20 cellular contexts compared by ENCODE assay signal in the genomic region with DNA sequence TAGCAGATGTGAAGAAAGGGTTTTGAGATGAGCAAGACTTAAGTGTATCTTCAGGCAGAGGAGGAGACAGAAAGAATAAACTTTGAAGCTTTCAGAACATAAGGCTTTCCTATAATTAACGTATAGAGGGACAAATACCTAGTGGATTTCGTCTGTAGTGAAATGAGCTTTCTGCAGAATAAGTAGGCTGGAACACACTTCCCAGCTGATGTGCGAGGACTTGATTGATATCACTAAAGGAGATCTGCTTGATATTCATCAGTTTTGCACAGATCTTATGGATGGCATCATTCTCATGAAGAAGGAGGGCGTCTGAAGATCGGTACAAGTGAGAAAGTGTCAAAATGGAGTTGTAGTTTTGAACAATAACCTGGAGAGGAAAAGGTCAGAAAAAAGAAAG. TPM values are rescaled to one million over a fixed set of nuclear protein-coding genes. Genes with fewer than 3 reads are reported as not detected.
DNase-seq lines count a peak whose midpoint lies in the region; ATAC-seq and TF ChIP-seq lines count a peak whose summit lies in the region.
"Had no signal": no experiment of that assay in that cellular context is flagged by ENCODE, and none has a peak within 500 bp of the region (broad histone marks: within the 10 kb centered on the region; RNA-seq: fewer than 3 reads in every experiment).

No MANE protein-coding gene starts in this region.

- H3K36me3 ChIP-seq in mammary epithelial cell (ENCODE audit: insufficient read depth, low read length) = no peaks in the 10 kb centered on the region
- H3K36me3 ChIP-seq in uterus = no peaks in the 10 kb centered on the region

- in situ Hi-C loops in mammary epithelial cell (cut with MboI; ENCODE audit: low sequenced_read_pairs in 2 of 2) = no loop called here

- no peaks in the 10 kb centered on the region for H3K9me3 ChIP-seq in mammary epithelial cell (replicated peaks; ENCODE audit: insufficient read depth, low read length)
- no peaks in the 10 kb centered on the region for H3K9me3 ChIP-seq in uterus
- H3K9me3 ChIP-seq: BLaER1, HAP-1 had no signal

- H3K27me3 ChIP-seq in mammary epithelial cell (ENCODE audit: insufficient read depth, low read length) (no peaks in the 10 kb centered on the region), uterus (no peaks in the 10 kb centered on the region)
- H3K27me3 ChIP-seq: BLaER1 had no signal

- H3K27ac ChIP-seq in mammary epithelial cell (ENCODE audit: insufficient read depth, low read depth, low read length) = no peak overlapping the region
- no peak overlapping the region for H3K27ac ChIP-seq in uterus
- H3K27ac ChIP-seq: BLaER1 had no signal

- dilution Hi-C loops in mammary epithelial cell (cut with HindIII; ENCODE audit: low sequenced_read_pairs) = no loop called here

- H3K27ac Mint-ChIP-seq in MCF 10A (ENCODE audit: low read depth, unreplicated experiment) = peak overlapping the region; percentile 49
- H3K27ac Mint-ChIP-seq in activated T-helper 1 cell treated with anti-CD3 and anti-CD28 coated beads, Interleukin-12 subunit alpha, Interleukin-12 subunit beta, Interleukin-2, Interleukin-4 antibody, amounts not matched to agents 30 ng/mL and 10 ng/mL and 1 ng/mL, durations not matched to agents 14 hours and 24 hours and 36 hours = peak overlapping the region; percentile 1
- H3K27ac Mint-ChIP-seq in nephron progenitor cell = peak overlapping the region; percentile 40
- H3K27ac Mint-ChIP-seq: CD4-positive, alpha-beta T cell; GM23338 had no signal

- WGBS in mammary epithelial cell (ENCODE audit: low coverage, missing lambda C conversion rate) = 76% methylated on average over 5 of the region's 5 CpGs

- H3K4me3 ChIP-seq in mammary epithelial cell (replicated peaks in 1 of 3; ENCODE audit: insufficient read depth in 1 of 3, low read depth in 2 of 3, low read length in 3 of 3) = no peak overlapping the region
- H3K4me3 ChIP-seq in uterus = no peak overlapping the region
- H3K4me3 ChIP-seq: BLaER1, GM23338, HAP-1 had no signal

- H3K27me3 Mint-ChIP-seq in MCF 10A (ENCODE audit: insufficient read depth, unreplicated experiment) (no peaks in the 10 kb centered on the region), nephron progenitor cell (ENCODE audit: low read depth, poor library complexity) (no peaks in the 10 kb centered on the region)
- no peaks in the 10 kb centered on the region for H3K27me3 Mint-ChIP-seq in activated T-helper 1 cell treated with anti-CD3 and anti-CD28 coated beads, Interleukin-12 subunit alpha, Interleukin-12 subunit beta, Interleukin-2, Interleukin-4 antibody, amounts not matched to agents 30 ng/mL and 10 ng/mL and 1 ng/mL, durations not matched to agents 14 hours and 24 hours and 36 hours (ENCODE audit: insufficient read depth)
- H3K27me3 Mint-ChIP-seq: CD4-positive, alpha-beta T cell had no signal

- no peak overlapping the region for H2AFZ ChIP-seq in mammary epithelial cell (ENCODE audit: low read depth, low read length)
- H2AFZ ChIP-seq: GM23338 had no signal

- DNase-seq in MCF 10A (ENCODE audit: unreplicated experiment) (no peak), mammary epithelial cell (no peak), nephron progenitor cell (no peak), uterus (no peak)
- no peak for DNase-seq in activated T-helper 1 cell treated with anti-CD3 and anti-CD28 coated beads, Interleukin-12 subunit alpha, Interleukin-12 subunit beta, Interleukin-2, Interleukin-4 antibody, amounts not matched to agents 30 ng/mL and 10 ng/mL and 1 ng/mL, durations not matched to agents 14 hours and 24 hours and 36 hours (ENCODE audit: low spot score)
- no peak for DNase-seq in stimulated activated CD4-positive, alpha-beta T cell treated with anti-CD3 and anti-CD28 coated beads, Interleukin-2, amount 100 ng/mL, for 24 hours
- DNase-seq: ACHN, DND-41, KG1, NCI-H1092 treated with DMSO at 0.1 percent for 48 hours, NCI-H146, NCI-H2029, NCI-H226, NCI-H510A treated with DMSO at 0.1 percent for 48 hours, NCI-H748 treated with DMSO at 0.1 percent for 48 hours had no signal

- POLR2A ChIA-PET in MCF 10A (lab: Yijun Ruan, JAX) = interaction anchor here (0.7 kb wide), 2 partner anchors 15 to 119 kb away, joined by 3 read pairs; partner anchors contain the start of gene TUBD1

- TF ChIP-seq CTCF in MCF 10A (IDR thresholded peaks at IDR 0.05; ENCODE audit: unreplicated experiment) (no peak), mammary epithelial cell (conservative IDR thresholded peaks at IDR 0.05 in 1 of 2, IDR thresholded peaks at IDR 0.05 in 1 of 2; ENCODE audit: extremely low read depth in 1 of 2, insufficient read depth in 1 of 2, low read depth in 1 of 2, low read length in 2 of 2) (no peak), nephron progenitor cell (IDR thresholded peaks at IDR 0.05) (no peak), uterus (IDR thresholded peaks at IDR 0.05) (no peak)

- H3K9me3 Mint-ChIP-seq in MCF 10A (ENCODE audit: unreplicated experiment) (no peaks in the 10 kb centered on the region), nephron progenitor cell (no peaks in the 10 kb centered on the region)
- H3K9me3 Mint-ChIP-seq in activated T-helper 1 cell treated with anti-CD3 and anti-CD28 coated beads, Interleukin-12 subunit alpha, Interleukin-12 subunit beta, Interleukin-2, Interleukin-4 antibody, amounts not matched to agents 30 ng/mL and 10 ng/mL and 1 ng/mL, durations not matched to agents 14 hours and 24 hours and 36 hours = no peaks in the 10 kb centered on the region
- H3K9me3 Mint-ChIP-seq: CD4-positive, alpha-beta T cell; GM23338 had no signal

- intact Hi-C loops in MCF 10A (cut with micrococcal nuclease) (no loop called here), mammary epithelial cell (cut with micrococcal nuclease) (no loop called here), uterus (cut with DNase I; ENCODE audit: low total_unique reads) (no loop called here)
- intact Hi-C loops in activated T-helper 1 cell treated with anti-CD3 and anti-CD28 coated beads, Interleukin-12 subunit alpha, Interleukin-12 subunit beta, Interleukin-2, Interleukin-4 antibody, amounts not matched to agents 30 ng/mL and 10 ng/mL and 1 ng/mL, durations not matched to agents 14 hours and 24 hours and 36 hours (cut with micrococcal nuclease) = no loop called here

- no peaks in the 10 kb centered on the region for H3K4me1 ChIP-seq in mammary epithelial cell (ENCODE audit: insufficient read depth, low read length)
- H3K4me1 ChIP-seq in uterus = no peaks in the 10 kb centered on the region
- H3K4me1 ChIP-seq: BLaER1, HAP-1 had no signal

- ATAC-seq in HG02763 (IDR thresholded peaks at IDR 0.05; ENCODE audit: unreplicated experiment) = no peak
- ATAC-seq: GM23338 had no signal

- H3K4me3 Mint-ChIP-seq in MCF 10A (ENCODE audit: unreplicated experiment) = no peak overlapping the region
- no peak overlapping the region for H3K4me3 Mint-ChIP-seq in activated T-helper 1 cell treated with anti-CD3 and anti-CD28 coated beads, Interleukin-12 subunit alpha, Interleukin-12 subunit beta, Interleukin-2, Interleukin-4 antibody, amounts not matched to agents 30 ng/mL and 10 ng/mL and 1 ng/mL, durations not matched to agents 14 hours and 24 hours and 36 hours
- no peak overlapping the region for H3K4me3 Mint-ChIP-seq in nephron progenitor cell
- H3K4me3 Mint-ChIP-seq: CD4-positive, alpha-beta T cell; GM23338 had no signal

- no peak overlapping the region for H3K9ac ChIP-seq in mammary epithelial cell (ENCODE audit: insufficient read depth, low read length)
- H3K9ac ChIP-seq: BLaER1 had no signal

- no peak for TF ChIP-seq POLR2A in uterus (IDR thresholded peaks at IDR 0.05)

- no peak overlapping the region for H3K4me2 ChIP-seq in mammary epithelial cell (ENCODE audit: insufficient read depth, low read depth, low read length)
- H3K4me2 ChIP-seq: BLaER1, GM23338 had no signal

- H3K36me3 Mint-ChIP-seq in MCF 10A (ENCODE audit: insufficient read depth, unreplicated experiment) (peaks cover 31% of the 10 kb centered on the region), nephron progenitor cell (ENCODE audit: low read depth) (peaks cover 40% of the 10 kb centered on the region)
- peaks cover 25% of the 10 kb centered on the region for H3K36me3 Mint-ChIP-seq in activated T-helper 1 cell treated with anti-CD3 and anti-CD28 coated beads, Interleukin-12 subunit alpha, Interleukin-12 subunit beta, Interleukin-2, Interleukin-4 antibody, amounts not matched to agents 30 ng/mL and 10 ng/mL and 1 ng/mL, durations not matched to agents 14 hours and 24 hours and 36 hours (ENCODE audit: low read depth)

- no peaks in the 10 kb centered on the region for H4K20me1 ChIP-seq in mammary epithelial cell (ENCODE audit: insufficient read depth, low read length)
- H4K20me1 ChIP-seq: BLaER1 had no signal

- CTCF ChIA-PET in MCF 10A (lab: Yijun Ruan, JAX) (no interaction called here), mammary epithelial cell (lab: Charles Lee; ENCODE audit: low non-redundant PET) (no interaction called here)

- H3K79me2 ChIP-seq in mammary epithelial cell (ENCODE audit: insufficient read depth, low read length) = no peaks in the 10 kb centered on the region

- H3K4me1 Mint-ChIP-seq in MCF 10A (ENCODE audit: insufficient read depth, unreplicated experiment) = no peaks in the 10 kb centered on the region
- no peaks in the 10 kb centered on the region for H3K4me1 Mint-ChIP-seq in activated T-helper 1 cell treated with anti-CD3 and anti-CD28 coated beads, Interleukin-12 subunit alpha, Interleukin-12 subunit beta, Interleukin-2, Interleukin-4 antibody, amounts not matched to agents 30 ng/mL and 10 ng/mL and 1 ng/mL, durations not matched to agents 14 hours and 24 hours and 36 hours (ENCODE audit: low read depth)
- H3K4me1 Mint-ChIP-seq in nephron progenitor cell = no peaks in the 10 kb centered on the region
- H3K4me1 Mint-ChIP-seq: GM23338 had no signal

- BruUV-seq in MCF 10A (replicated peaks; lab: Mats Ljungman, UMichigan) (no TSS peak), mammary epithelial cell (replicated peaks; lab: Mats Ljungman, UMichigan) (no TSS peak)

RNA-seq across cellular contexts. Expression of gene TUBD1, which starts 14.8 kb away (rescaled TPM):
- 4.4 and 5.2 TPM in 2 replicates for total RNA-seq in MCF 10A (2022)
- 1 to 10 TPM; 4.1 to 5.8 TPM for total RNA-seq in mammary epithelial cell
- 4.1 TPM for polyA plus RNA-seq in mammary epithelial cell
- not detected for polyA minus RNA-seq in mammary epithelial cell
- 12.3 and 13.2 TPM in 2 replicates for total RNA-seq in activated T-helper 1 cell treated with anti-CD3 and anti-CD28 coated beads, Interleukin-12 subunit alpha, Interleukin-12 subunit beta, Interleukin-2, Interleukin-4 antibody, amounts not matched to agents 30 ng/mL and 10 ng/mL and 1 ng/mL, durations not matched to agents 14 hours and 24 hours and 36 hours
- total RNA-seq in uterus = 10 to 100 TPM in 3 of 4 donors, 1 to 10 TPM in 1; 7.7 to 62.9 (median 18.7) TPM

RNA-seq across cellular contexts. Expression of gene RPS6KB1, which starts 15.0 kb away (rescaled TPM):
- total RNA-seq in MCF 10A (2022) (37.4 and 48.4 TPM in 2 replicates), mammary epithelial cell (10 to 100 TPM; 16.8 to 28.5 TPM), uterus (10 to 100 TPM; 19.2 to 86.2 (median 55.8) TPM)
- polyA plus RNA-seq in mammary epithelial cell = 8.2 TPM
- 12.8 TPM for polyA minus RNA-seq in mammary epithelial cell
- 67.6 and 82.7 TPM in 2 replicates for total RNA-seq in activated T-helper 1 cell treated with anti-CD3 and anti-CD28 coated beads, Interleukin-12 subunit alpha, Interleukin-12 subunit beta, Interleukin-2, Interleukin-4 antibody, amounts not matched to agents 30 ng/mL and 10 ng/mL and 1 ng/mL, durations not matched to agents 14 hours and 24 hours and 36 hours
